In the genomic region with DNA sequence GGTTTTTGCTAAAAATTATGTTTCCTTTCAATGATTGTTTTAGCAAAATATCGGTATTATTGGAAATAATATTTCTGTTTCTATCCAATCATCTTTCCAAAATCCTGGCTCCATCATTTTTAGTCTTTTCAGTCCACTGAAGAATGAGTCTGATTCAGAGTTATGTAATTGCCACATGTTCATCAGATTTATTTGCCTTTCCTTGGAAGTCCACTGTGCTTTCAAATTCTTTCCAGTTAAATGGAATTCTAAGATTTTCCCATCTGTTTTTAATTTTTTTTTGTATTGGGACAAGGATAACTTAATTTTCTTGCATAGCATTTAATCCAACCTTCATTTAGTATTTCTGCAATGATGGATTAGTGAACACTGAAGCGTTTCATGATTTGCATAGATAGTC, we compare ENCODE assay signal across 29 cellular contexts.
"Had no signal": no experiment of that assay in that cellular context is flagged by ENCODE, and none has a peak within 500 bp of the region (broad histone marks: within the 10 kb centered on the region; RNA-seq: fewer than 3 reads in every experiment).

No MANE protein-coding gene starts in this region.

- ATAC-seq: foreskin keratinocyte; gastroesophageal sphincter; heart left ventricle; left lobe of liver; mucosa of descending colon; naive thymus-derived CD4-positive, alpha-beta T cell; stimulated activated effector memory CD8-positive, alpha-beta T cell treated with anti-CD3 and anti-CD28 coated beads, Interleukin-12 subunit alpha, Interleukin-12 subunit beta, amount 100 ng/mL, for 72 hours; upper lobe of right lung had no signal

- H3K9me3 ChIP-seq: esophagus squamous epithelium, gastroesophageal sphincter, mucosa of descending colon, prostate gland, right atrium auricular region, sigmoid colon, testis, tibial artery, upper lobe of right lung, uterus had no signal

- H3K27me3 ChIP-seq: dorsolateral prefrontal cortex, esophagus squamous epithelium, foreskin keratinocyte, gastroesophageal sphincter, heart left ventricle, hepatocyte, right atrium auricular region, sigmoid colon, stomach, testis, tibial artery, upper lobe of right lung, uterus had no signal

- H3K36me3 ChIP-seq: esophagus squamous epithelium, gastroesophageal sphincter, heart left ventricle, prostate gland, right atrium auricular region, sigmoid colon, stomach, tibial artery, upper lobe of right lung, uterus had no signal

- DNase-seq: dorsolateral prefrontal cortex; effector CD8-positive, alpha-beta T cell; endodermal cell; erythroblast; esophagus squamous epithelium; foreskin keratinocyte; heart left ventricle; kidney; mucosa of descending colon; naive thymus-derived CD4-positive, alpha-beta T cell; nephron progenitor cell; nucleus accumbens; sigmoid colon; stimulated activated CD4-positive, alpha-beta T cell treated with anti-CD3 and anti-CD28 coated beads, Interleukin-2, amount 100 ng/mL, for 24 hours; stimulated activated CD4-positive, alpha-beta T cell treated with anti-CD3 and anti-CD28 coated beads, Interleukin-4, amount 100 ng/mL, for 24 hours; stimulated activated naive CD4-positive, alpha-beta T cell treated with Interleukin-2 at 50 U/mL for 16 hours; stomach; substantia nigra; testis; tibial artery; upper lobe of right lung; uterus had no signal

- H3K4me3 ChIP-seq: dorsolateral prefrontal cortex, esophagus squamous epithelium, gastroesophageal sphincter, heart left ventricle, hepatocyte, lung, mucosa of descending colon, prostate gland, right atrium auricular region, sigmoid colon, stomach, testis, tibial artery, upper lobe of right lung, uterus had no signal

- H3K27ac ChIP-seq: dorsolateral prefrontal cortex, esophagus squamous epithelium, foreskin keratinocyte, gastroesophageal sphincter, heart left ventricle, hepatocyte, prostate gland, right atrium auricular region, sigmoid colon, stomach, testis, tibial artery, upper lobe of right lung, uterus had no signal

- H3K4me1 ChIP-seq: esophagus squamous epithelium, foreskin keratinocyte, gastroesophageal sphincter, heart left ventricle, prostate gland, right atrium auricular region, sigmoid colon, stomach, testis, tibial artery, upper lobe of right lung, uterus had no signal
